ENCODE assay signal across 2 cellular contexts in genomic region chr10:51073035-51073434, GRCh38.
TF ChIP-seq lines count a peak whose summit lies in the region.

No MANE protein-coding gene starts in this region.

TF ChIP-seq in SK-N-SH, 30 proteins besides CTCF, POLR2A, EP300 and RAD21 (continued from another document):
- TF ChIP-seq NRF1 (IDR thresholded peaks at IDR 0.05; ENCODE audit: low read depth, low read length) (no peak), TCF12 (IDR thresholded peaks at IDR 0.05) (no peak), MEF2A (IDR thresholded peaks at IDR 0.05; ENCODE audit: borderline replicate concordance, low read depth) (no peak), USF2 (IDR thresholded peaks at IDR 0.05; ENCODE audit: borderline replicate concordance, low read depth, low read length) (no peak), SMC3 (IDR thresholded peaks at IDR 0.05; ENCODE audit: low read depth, low read length) (no peak), YY1 (IDR thresholded peaks at IDR 0.05; ENCODE audit: low read depth) (no peak), GABPA (IDR thresholded peaks at IDR 0.05; ENCODE audit: low read depth) (no peak), FOXM1 (IDR thresholded peaks at IDR 0.05; ENCODE audit: low read depth) (no peak), FOXJ3 (CRISPR knock-in tag; IDR thresholded peaks at IDR 0.05) (no peak)

TF ChIP-seq in SK-N-SH treated with all-trans-retinoic acid at 6 μM for 48 hours, 23 proteins besides CTCF, POLR2A, EP300 and RAD21 (continued from another document):
- TF ChIP-seq, protein P1, sequence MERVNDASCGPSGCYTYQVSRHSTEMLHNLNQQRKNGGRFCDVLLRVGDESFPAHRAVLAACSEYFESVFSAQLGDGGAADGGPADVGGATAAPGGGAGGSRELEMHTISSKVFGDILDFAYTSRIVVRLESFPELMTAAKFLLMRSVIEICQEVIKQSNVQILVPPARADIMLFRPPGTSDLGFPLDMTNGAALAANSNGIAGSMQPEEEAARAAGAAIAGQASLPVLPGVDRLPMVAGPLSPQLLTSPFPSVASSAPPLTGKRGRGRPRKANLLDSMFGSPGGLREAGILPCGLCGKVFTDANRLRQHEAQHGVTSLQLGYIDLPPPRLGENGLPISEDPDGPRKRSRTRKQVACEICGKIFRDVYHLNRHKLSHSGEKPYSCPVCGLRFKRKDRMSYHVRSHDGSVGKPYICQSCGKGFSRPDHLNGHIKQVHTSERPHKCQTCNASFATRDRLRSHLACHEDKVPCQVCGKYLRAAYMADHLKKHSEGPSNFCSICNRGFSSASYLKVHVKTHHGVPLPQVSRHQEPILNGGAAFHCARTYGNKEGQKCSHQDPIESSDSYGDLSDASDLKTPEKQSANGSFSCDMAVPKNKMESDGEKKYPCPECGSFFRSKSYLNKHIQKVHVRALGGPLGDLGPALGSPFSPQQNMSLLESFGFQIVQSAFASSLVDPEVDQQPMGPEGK (CRISPR knock-in tag; IDR thresholded peaks at IDR 0.05; ENCODE audit: borderline replicate concordance) = no peak
- no peak for TF ChIP-seq OSR1 (CRISPR knock-in tag; IDR thresholded peaks at IDR 0.05)
- TF ChIP-seq ZC3H10 (CRISPR knock-in tag; IDR thresholded peaks at IDR 0.05) = no peak
- TF ChIP-seq TCF4 (CRISPR knock-in tag; IDR thresholded peaks at IDR 0.05; ENCODE audit: borderline replicate concordance) = no peak
- TF ChIP-seq, protein P2, sequence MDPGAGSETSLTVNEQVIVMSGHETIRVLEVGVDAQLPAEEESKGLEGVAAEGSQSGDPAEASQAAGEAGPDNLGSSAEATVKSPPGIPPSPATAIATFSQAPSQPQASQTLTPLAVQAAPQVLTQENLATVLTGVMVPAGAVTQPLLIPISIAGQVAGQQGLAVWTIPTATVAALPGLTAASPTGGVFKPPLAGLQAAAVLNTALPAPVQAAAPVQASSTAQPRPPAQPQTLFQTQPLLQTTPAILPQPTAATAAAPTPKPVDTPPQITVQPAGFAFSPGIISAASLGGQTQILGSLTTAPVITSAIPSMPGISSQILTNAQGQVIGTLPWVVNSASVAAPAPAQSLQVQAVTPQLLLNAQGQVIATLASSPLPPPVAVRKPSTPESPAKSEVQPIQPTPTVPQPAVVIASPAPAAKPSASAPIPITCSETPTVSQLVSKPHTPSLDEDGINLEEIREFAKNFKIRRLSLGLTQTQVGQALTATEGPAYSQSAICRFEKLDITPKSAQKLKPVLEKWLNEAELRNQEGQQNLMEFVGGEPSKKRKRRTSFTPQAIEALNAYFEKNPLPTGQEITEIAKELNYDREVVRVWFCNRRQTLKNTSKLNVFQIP (CRISPR knock-in tag; IDR thresholded peaks at IDR 0.05; ENCODE audit: borderline replicate concordance, low read depth) = no peak
- TF ChIP-seq ZNF8 (CRISPR knock-in tag; IDR thresholded peaks at IDR 0.05) = no peak
- no peak for TF ChIP-seq ISL1 (CRISPR knock-in tag; IDR thresholded peaks at IDR 0.05)
- TF ChIP-seq ESRRG (CRISPR knock-in tag; IDR thresholded peaks at IDR 0.05) = no peak
- no peak for TF ChIP-seq ARNTL (CRISPR knock-in tag; IDR thresholded peaks at IDR 0.05; ENCODE audit: borderline replicate concordance, low read depth)
- no peak for TF ChIP-seq GLIS3 (CRISPR knock-in tag; IDR thresholded peaks at IDR 0.05)
- TF ChIP-seq CSDC2 (CRISPR knock-in tag; IDR thresholded peaks at IDR 0.05) = no peak
- TF ChIP-seq TOX (CRISPR knock-in tag; IDR thresholded peaks at IDR 0.05; ENCODE audit: borderline replicate concordance) = no peak
- TF ChIP-seq CSRNP3 (CRISPR knock-in tag; IDR thresholded peaks at IDR 0.05) = no peak
